ENCODE assay signal across 24 cellular contexts in the genomic region with DNA sequence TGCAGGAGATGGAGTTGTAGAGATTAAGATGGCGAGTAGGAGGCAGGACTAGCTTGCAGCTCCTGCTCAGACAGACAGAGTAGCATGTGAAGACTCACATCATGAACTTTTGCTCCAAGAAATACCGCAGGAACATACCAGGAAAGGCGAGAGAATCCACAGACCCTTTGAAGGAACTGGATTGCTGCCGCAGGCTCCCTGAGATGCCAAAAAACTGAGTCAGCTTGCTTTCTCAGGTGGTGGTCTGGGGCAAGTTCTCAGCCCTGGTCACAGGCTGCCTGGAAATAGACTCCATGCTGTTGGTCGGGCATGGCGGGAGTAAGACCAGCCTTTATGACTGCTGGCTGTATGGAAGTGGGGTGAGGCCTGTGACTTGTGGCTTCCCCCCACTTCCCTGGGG.
A peak's percentile ranks its signal among the peaks of the same experiment; 100 is the strongest.
DNase-seq lines count a peak whose midpoint lies in the region; ATAC-seq, FAIRE-seq and TF ChIP-seq lines count a peak whose summit lies in the region.
"Had no signal": no experiment of that assay in that cellular context is flagged by ENCODE, and none has a peak within 500 bp of the region (broad histone marks: within the 10 kb centered on the region; RNA-seq: fewer than 3 reads in every experiment).

No MANE protein-coding gene starts in this region.

- H2AK5ac ChIP-seq in mesendoderm (ENCODE audit: low read length) = no peak overlapping the region

- no peak for FAIRE-seq in RCC 7860 (lab: Jason Lieb, UNC)
- FAIRE-seq: pancreas had no signal

- in situ Hi-C loops in brain microvascular endothelial cell (cut with HindIII; ENCODE audit: low pct_ligation_motif_present, low sequenced_read_pairs) = no loop called here

- no peak for ATAC-seq in GM19397 (IDR thresholded peaks at IDR 0.05; ENCODE audit: unreplicated experiment)
- ATAC-seq: heart left ventricle, left lobe of liver, pancreas, Right ventricle myocardium inferior, sciatic nerve, T-helper 17 cell had no signal

- H3K27me3 ChIP-seq in brain microvascular endothelial cell (replicated peaks) (no peaks in the 10 kb centered on the region), mesendoderm (ENCODE audit: insufficient read depth, low read length, poor library complexity) (no peaks in the 10 kb centered on the region)
- H3K27me3 ChIP-seq: heart left ventricle had no signal

- H2BK120ac ChIP-seq in mesendoderm (ENCODE audit: low read depth, low read length) = no peak overlapping the region

- no peak for TF ChIP-seq CTCF in brain microvascular endothelial cell (IDR thresholded peaks at IDR 0.05; ENCODE audit: low read depth, low read length, missing control alignments)
- TF ChIP-seq CTCF in GM20000 (IDR thresholded peaks at IDR 0.05; ENCODE audit: extremely low read depth, missing control alignments) = no peak

- no peaks in the 10 kb centered on the region for H3K4me1 ChIP-seq in mesendoderm (ENCODE audit: control insufficient read depth, low read depth, low read length)
- H3K4me1 ChIP-seq: HAP-1, heart left ventricle, pancreas had no signal

- no peaks in the 10 kb centered on the region for H3K79me1 ChIP-seq in mesendoderm (ENCODE audit: low read length)

- DNase-seq in EH (ENCODE audit: low read depth) (peak; percentile 4), RCC 7860 (ENCODE audit: low spot score) (peak; percentile 44), brain microvascular endothelial cell (peak; percentile 98), mesendoderm (peak; percentile 82), amygdala (lab: John Stamatoyannopoulos, UW) (no peak), SK-N-DZ (ENCODE audit: low spot score) (no peak), GM20000 (ENCODE audit: low spot score) (no peak)
- DNase-seq: activated CD4-positive, alpha-beta T cell treated with anti-CD3 and anti-CD28 coated beads, Interleukin-2, amount 10 ng/mL, durations not matched to agents 7 days and 5 days; C1 segment of cervical spinal cord; cortex of kidney; GF-D8; heart left ventricle; midbrain; NCI-H187; NCI-H82; pancreas; T-helper 17 cell had no signal

- H3K23ac ChIP-seq in mesendoderm (ENCODE audit: low read length) = no peak overlapping the region

- H3K27ac ChIP-seq in brain microvascular endothelial cell (peak overlapping the region; percentile 70), mesendoderm (ENCODE audit: low read depth, low read length) (no peak overlapping the region)
- H3K27ac ChIP-seq: heart left ventricle, KMS-11, pancreas, VCaP had no signal

- no peak overlapping the region for H2BK15ac ChIP-seq in mesendoderm (replicated peaks; ENCODE audit: low read depth)

- H3K4me2 ChIP-seq in mesendoderm (ENCODE audit: low read length) = no peak overlapping the region
- H3K4me2 ChIP-seq: KMS-11 had no signal

- no peaks in the 10 kb centered on the region for H3K79me2 ChIP-seq in mesendoderm (ENCODE audit: control insufficient read depth, insufficient read depth, low read length)

- no peak overlapping the region for H4K8ac ChIP-seq in mesendoderm (ENCODE audit: low read depth, low read length)

- no peak overlapping the region for H3K18ac ChIP-seq in mesendoderm (ENCODE audit: low read length)

- H3K36me3 ChIP-seq in brain microvascular endothelial cell (replicated peaks) (no peaks in the 10 kb centered on the region), mesendoderm (ENCODE audit: control insufficient read depth, insufficient read depth, low read length) (no peaks in the 10 kb centered on the region)
- H3K36me3 ChIP-seq: HAP-1, heart left ventricle, pancreas had no signal

- no peak overlapping the region for H2BK5ac ChIP-seq in mesendoderm (ENCODE audit: low read length)

- H3K9ac ChIP-seq in mesendoderm (ENCODE audit: low read length) = no peak overlapping the region
- H3K9ac ChIP-seq: KMS-11 had no signal

- no peak overlapping the region for H3K4ac ChIP-seq in mesendoderm (ENCODE audit: low read depth, low read length)

- no CpG with 5 or more reads among the region's 6 CpGs for WGBS in mesendoderm (ENCODE audit: extremely low coverage, insufficient coverage, low lambda C conversion rate)

- no peak overlapping the region for H3K4me3 ChIP-seq in brain microvascular endothelial cell (ENCODE audit: low read depth, low read length)
- H3K4me3 ChIP-seq in mesendoderm (ENCODE audit: low read length) = no peak overlapping the region
- H3K4me3 ChIP-seq: HAP-1, heart left ventricle, pancreas had no signal

- H4K5ac ChIP-seq in mesendoderm (ENCODE audit: low read length) = no peak overlapping the region

- H3K56ac ChIP-seq in mesendoderm (ENCODE audit: low read length) = no peak overlapping the region

Comparison
In these comparisons a context has a peak if more than half of its experiments do, and no peak if none do; other contexts are left out.
1. DNase-seq: peak in EH (single experiment), RCC 7860 (single experiment), brain microvascular endothelial cell (single experiment) and mesendoderm (single experiment); none in amygdala (0 of 56), SK-N-DZ (single experiment) and GM20000 (single experiment).